In the genomic region with DNA sequence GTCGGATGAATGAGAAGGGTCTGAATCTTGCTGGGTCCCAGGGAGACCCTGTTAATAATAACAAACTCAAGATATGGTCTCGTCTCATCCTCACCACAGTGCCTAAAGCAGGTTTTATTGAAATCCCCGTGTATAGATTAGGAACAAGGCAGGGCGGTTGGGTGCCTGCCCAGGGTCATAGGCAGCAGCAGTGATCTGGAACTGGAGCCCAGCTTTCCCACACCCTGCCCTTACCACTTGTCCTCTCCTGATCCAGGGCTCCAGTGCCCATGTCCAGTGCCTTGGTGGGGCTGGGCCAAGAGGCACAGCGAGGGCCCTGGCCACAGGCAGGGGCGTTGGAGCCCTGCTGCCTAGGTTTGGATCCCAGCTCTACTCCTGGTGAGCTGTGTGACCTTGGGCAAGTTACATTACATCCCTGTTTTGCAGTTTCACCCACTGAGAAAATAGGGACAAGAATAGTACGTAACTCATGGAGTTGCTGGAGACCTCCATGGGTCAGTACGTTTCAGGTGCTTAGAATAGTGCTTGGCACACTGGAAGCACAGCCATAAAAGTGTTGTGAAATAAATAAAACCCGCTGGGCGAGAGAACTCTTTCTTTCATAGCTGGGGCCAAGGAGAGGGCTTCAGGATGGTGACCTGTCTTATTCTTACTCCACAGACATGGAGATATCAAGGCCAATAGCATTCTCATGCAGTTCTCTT, we compare ENCODE assay signal across 19 cellular contexts. TPM values are rescaled to one million over a fixed set of nuclear protein-coding genes. Genes with fewer than 3 reads are reported as not detected.
DNase-seq lines count a peak whose midpoint lies in the region; ATAC-seq, FAIRE-seq and TF ChIP-seq lines count a peak whose summit lies in the region.
"Had no signal": no experiment of that assay in that cellular context is flagged by ENCODE, and none has a peak within 500 bp of the region (broad histone marks: within the 10 kb centered on the region; RNA-seq: fewer than 3 reads in every experiment).

No MANE protein-coding gene starts in this region.

- peak overlapping the region; percentile 32; the same call in 1 of the 2 replicates for H3K23ac ChIP-seq in IMR-90 (ENCODE audit: low read depth, low read length)

- H3K18ac ChIP-seq in IMR-90 (ENCODE audit: low read depth, low read length), result no peak overlapping the region; the same call in 1 of the 2 replicates

- no peak for TF ChIP-seq RAD21 in IMR-90 (IDR thresholded peaks at IDR 0.05; ENCODE audit: low read length)
- no peak for TF ChIP-seq RAD21 in K562 (CRISPR knock-in tag; conservative IDR thresholded peaks at IDR 0.05 in 1 of 2, IDR thresholded peaks at IDR 0.05 in 1 of 2)

- H2BK15ac ChIP-seq in IMR-90 (ENCODE audit: low read depth, low read length), result peak overlapping the region; percentile 34; the same call in 1 of the 3 replicates

- no peak overlapping the region; the same call in 1 of the 2 replicates for H2BK120ac ChIP-seq in IMR-90 (ENCODE audit: low read depth, low read length)

- H2AFZ ChIP-seq in IMR-90 (replicated peaks; ENCODE audit: low read length, poor library complexity) (no peak overlapping the region), K562 (ENCODE audit: low read depth, low read length) (peak overlapping the region; percentile 10; the same call in 1 of the 2 replicates)

- DNase-seq in IMR-90 (no peak), K562 (ENCODE audit: extremely low read depth in 1 of 4, low spot score in 3 of 4) (no peak), gastrocnemius medialis (peak; percentile 52 to 75), globus pallidus (ENCODE audit: low spot score) (no peak)
- DNase-seq in activated CD8-positive, alpha-beta memory T cell treated with anti-CD3 and anti-CD28 coated beads, Interleukin-2, amount 50 U/mL, for 48 hours, result no peak
- DNase-seq in activated naive CD4-positive, alpha-beta T cell treated with anti-CD3 and anti-CD28 coated beads, Interleukin-2, amount 50 U/mL, for 16 hours, result no peak
- DNase-seq: COR-L47, DMS153, KBM-7, NCI-H1436 treated with DMSO at 0.1 percent for 48 hours, NCI-H2081 treated with DMSO at 0.1 percent for 48 hours, NCI-H2227 treated with DMSO at 0.1 percent for 48 hours, NCI-H524 treated with DMSO at 0.1 percent for 48 hours had no signal

- peaks cover 23% of the 10 kb centered on the region for H3K4me1 ChIP-seq in IMR-90 (ENCODE audit: control insufficient read depth, insufficient read depth, low read length)
- peaks cover 0 to 29% of the 10 kb centered on the region in 2 experiments; a peak in 4 of 5 replicates for H3K4me1 ChIP-seq in K562 (replicated peaks in 1 of 2; ENCODE audit: control insufficient read depth in 2 of 2, insufficient read depth in 2 of 2, low read length in 2 of 2)
- H3K4me1 ChIP-seq in muscle layer of duodenum (ENCODE audit: control insufficient read depth in 1 of 2, insufficient read depth in 2 of 2, low read length in 2 of 2), result peaks cover 18 to 20% of the 10 kb centered on the region in 2 donors
- H3K4me1 ChIP-seq in gastrocnemius medialis, result peaks cover 69 to 70% of the 10 kb centered on the region in 2 donors

- intact Hi-C loops in IMR-90 (cut with micrococcal nuclease), result no loop called here
- intact Hi-C loops in K562 (cut with micrococcal nuclease), result no loop called here
- intact Hi-C loops in gastrocnemius medialis (cut with DNase I; ENCODE audit: low total_unique reads), result no loop called here

- FAIRE-seq in K562 (lab: Jason Lieb, UNC), result no peak

- peak overlapping the region; percentile 49 for H4K91ac ChIP-seq in IMR-90 (ENCODE audit: insufficient read depth, low read depth, low read length)

- TF ChIP-seq CTCF in IMR-90 (conservative IDR thresholded peaks at IDR 0.05; ENCODE audit: low read depth, low read length) (no peak), K562 (IDR thresholded peaks at IDR 0.05 in 2 of 3, conservative IDR thresholded peaks at IDR 0.05 in 1 of 3; ENCODE audit: insufficient read depth in 2 of 3, low read depth in 1 of 3, low read length in 3 of 3) (no peak), gastrocnemius medialis (IDR thresholded peaks at IDR 0.05 in 4 of 5, conservative IDR thresholded peaks at IDR 0.05 in 1 of 5) (no peak)

- H4K20me1 ChIP-seq in IMR-90 (ENCODE audit: insufficient read depth, low read length) (no peaks in the 10 kb centered on the region; the same call in 1 of the 2 replicates), K562 (replicated peaks; ENCODE audit: control insufficient read depth, insufficient read depth, low read length) (no peaks in the 10 kb centered on the region)

- H2AK5ac ChIP-seq in IMR-90 (ENCODE audit: low read depth, low read length), result peak overlapping the region; percentile 94

- no peak overlapping the region for H2BK20ac ChIP-seq in IMR-90 (ENCODE audit: low read depth, low read length)

- H3K4me3 ChIP-seq in IMR-90 (ENCODE audit: insufficient read depth, low read depth, low read length), result no peak overlapping the region
- H3K4me3 ChIP-seq in K562, result no peak overlapping the region
- H3K4me3 ChIP-seq in muscle layer of duodenum (ENCODE audit: low read depth in 1 of 2, low read length in 2 of 2), result no peak overlapping the region
- no peak overlapping the region for H3K4me3 ChIP-seq in gastrocnemius medialis
- H3K4me3 ChIP-seq: BLaER1, HAP-1, SJSA1 had no signal

- no peak overlapping the region for H2BK5ac ChIP-seq in IMR-90 (ENCODE audit: low read depth, low read length, poor library complexity, severe bottlenecking)

- H3K4me2 ChIP-seq in IMR-90 (ENCODE audit: low read depth, low read length) (no peak overlapping the region), K562 (ENCODE audit: insufficient read depth, low read length) (no peak overlapping the region)
- H3K4me2 ChIP-seq: BLaER1 had no signal

- H2AK9ac ChIP-seq in IMR-90 (replicated peaks; ENCODE audit: low read depth, low read length, poor library complexity), result peak overlapping the region; percentile 15

- H3K4ac ChIP-seq in IMR-90 (ENCODE audit: low read depth, low read length), result peak overlapping the region; percentile 26

- in situ Hi-C loops in IMR-90 (cut with MboI; ENCODE audit: low sequenced_read_pairs), result no loop called here
- in situ Hi-C loops in K562 (cut with MboI), result no loop called here
- in situ Hi-C loops in gastrocnemius medialis (cut with MboI; ENCODE audit: low sequenced_read_pairs in 4 of 4), result no loop called here

- no peak overlapping the region for H3K56ac ChIP-seq in IMR-90 (ENCODE audit: extremely low read depth, insufficient read depth, low read length)

- no peak overlapping the region for H4K5ac ChIP-seq in IMR-90 (ENCODE audit: low read depth, low read length)

- H3K14ac ChIP-seq in IMR-90 (replicated peaks; ENCODE audit: low read depth, low read length), result no peak overlapping the region

- H3K36me3 ChIP-seq in IMR-90 (ENCODE audit: control insufficient read depth, insufficient read depth, low read length) (no peaks in the 10 kb centered on the region), K562 (ENCODE audit: control insufficient read depth, insufficient read depth, low read length) (no peaks in the 10 kb centered on the region), muscle layer of duodenum (ENCODE audit: control insufficient read depth in 1 of 2, insufficient read depth in 2 of 2, low read length in 2 of 2) (peaks cover 0 to 7% of the 10 kb centered on the region in 2 donors), gastrocnemius medialis (no peaks in the 10 kb centered on the region)
- H3K36me3 ChIP-seq: BLaER1, HAP-1, SJSA1 had no signal

- no peaks in the 10 kb centered on the region for H3K9me3 ChIP-seq in IMR-90 (ENCODE audit: control insufficient read depth, insufficient read depth, low read length)
- no peaks in the 10 kb centered on the region for H3K9me3 ChIP-seq in K562 (replicated peaks; ENCODE audit: control insufficient read depth, insufficient read depth, low read depth, low read length)
- no peaks in the 10 kb centered on the region for H3K9me3 ChIP-seq in muscle layer of duodenum (ENCODE audit: control insufficient read depth in 1 of 2, low read length in 2 of 2)
- H3K9me3 ChIP-seq in gastrocnemius medialis, result no peaks in the 10 kb centered on the region
- H3K9me3 ChIP-seq: BLaER1, HAP-1, SJSA1 had no signal

- H3K79me1 ChIP-seq in IMR-90 (ENCODE audit: low read depth in 1 of 2, low read length in 2 of 2), result peaks cover 0 to 17% of the 10 kb centered on the region in 2 experiments; a peak in 1 of 4 replicates

- BruUV-seq in IMR-90 (replicated peaks; lab: Mats Ljungman, UMichigan), result no TSS peak
- BruUV-seq in K562 (replicated peaks; lab: Mats Ljungman, UMichigan), result no TSS peak

- POLR2A ChIA-PET in IMR-90 (lab: Charles Lee; ENCODE audit: unreplicated experiment), result no interaction called here
- POLR2A ChIA-PET in K562 (lab: Yijun Ruan, JAX), result interaction anchor here (0.5 to 2.1 kb wide), 5 partner anchors 9 to 232 kb away, joined by 3 to 6 read pairs (median 3); no protein-coding TSS in a partner anchor

- no peak for ATAC-seq in IMR-90 (ENCODE audit: low read depth)
- ATAC-seq in K562, result no peak
- ATAC-seq in gastrocnemius medialis, result peak; percentile 71 to 72

- TF ChIP-seq POLR2A in IMR-90 (IDR thresholded peaks at IDR 0.05; ENCODE audit: low read depth, low read length) (no peak), K562 (conservative IDR thresholded peaks at IDR 0.05) (no peak), gastrocnemius medialis (IDR thresholded peaks at IDR 0.05) (no peak)

- dilution Hi-C loops in IMR-90 (cut with HindIII; ENCODE audit: low sequenced_read_pairs, unreplicated experiment), result no loop called here

- H3K9me1 ChIP-seq in IMR-90 (ENCODE audit: insufficient read depth, low read length) (peaks cover 24% of the 10 kb centered on the region), K562 (ENCODE audit: control insufficient read depth, insufficient read depth, low read length) (no peaks in the 10 kb centered on the region)

- WGBS in IMR-90 (ENCODE audit: extremely low coverage in 2 of 2, insufficient read length in 1 of 2), 2 experiments, result 95% methylated on average over 3 of the region's 10 CpGs; no CpG with 5 or more reads in 1 of the 2 experiments
- 38% methylated on average over 10 of the region's 10 CpGs for WGBS in K562 (ENCODE audit: insufficient coverage, low coverage, missing lambda C conversion rate)

- no peak overlapping the region for H3K27ac ChIP-seq in IMR-90 (ENCODE audit: insufficient read depth, low read length)
- H3K27ac ChIP-seq in K562 (ENCODE audit: extremely low read depth, low read depth, low read length), result no peak overlapping the region
- peak overlapping the region; percentile 39 for H3K27ac ChIP-seq in muscle layer of duodenum (ENCODE audit: low read length)
- H3K27ac ChIP-seq in gastrocnemius medialis, result peak overlapping the region; percentile 81 to 95 (median 86)
- H3K27ac ChIP-seq: BLaER1, RWPE1, SJSA1 had no signal

- CTCF ChIA-PET in IMR-90 (lab: Yijun Ruan, JAX) (no interaction called here), K562 (lab: Yijun Ruan, JAX; ENCODE audit: low intra/inter-chr PET ratio) (no interaction called here)

- no peaks in the 10 kb centered on the region for H3K79me2 ChIP-seq in K562 (ENCODE audit: control insufficient read depth, insufficient read depth, low read length)

- no peak overlapping the region for H4K8ac ChIP-seq in IMR-90 (ENCODE audit: low read depth in 2 of 2, low read length in 2 of 2)

- no peaks in the 10 kb centered on the region for H3K27me3 ChIP-seq in IMR-90 (ENCODE audit: control insufficient read depth, insufficient read depth, low read length)
- no peaks in the 10 kb centered on the region for H3K27me3 ChIP-seq in K562 (ENCODE audit: control insufficient read depth in 2 of 2, insufficient read depth in 2 of 2, low read length in 2 of 2)
- no peaks in the 10 kb centered on the region for H3K27me3 ChIP-seq in muscle layer of duodenum (ENCODE audit: low read depth, low read length)
- H3K27me3 ChIP-seq in gastrocnemius medialis, result no peaks in the 10 kb centered on the region
- H3K27me3 ChIP-seq: SJSA1 had no signal

- TF ChIP-seq EP300 in K562 (IDR thresholded peaks at IDR 0.05; ENCODE audit: low read length), result no peak

- no peak overlapping the region for H3K9ac ChIP-seq in IMR-90 (ENCODE audit: low read depth, low read length)
- peak overlapping the region in 1 of 2 experiments; percentile 38; a peak in 1 of 4 replicates for H3K9ac ChIP-seq in K562 (ENCODE audit: insufficient read depth in 1 of 2, low read depth in 2 of 2, low read length in 2 of 2)
- H3K9ac ChIP-seq: BLaER1 had no signal

RNA-seq across cellular contexts. Expression of a gene that starts 13.9 kb away (rescaled TPM):
- total RNA-seq in IMR-90 (2012; rRNA removed) (19.7 and 19.9 TPM in 2 replicates), K562 (2014; rRNA removed) (37.3 and 38.9 TPM in 2 replicates), K562 (2014; rRNA removed; fragmentation: Illumina TruSeq; extraction: Trizol) (13.7 and 14.4 TPM in 2 replicates), K562 (2015; rRNA removed; fragmentation: Illumina TruSeq; extraction: Trizol) (10.9 and 12.3 TPM in 2 replicates), K562 (2021) (30.7 and 36.8 TPM in 2 replicates), gastrocnemius medialis (10 to 100 TPM in 3 of 4 donors, 1 to 10 TPM in 1; 4.5 to 44.2 (median 16.4) TPM)
- polyA plus RNA-seq in IMR-90 (2012; rRNA removed) (18.3 and 19.2 TPM in 2 replicates), K562 (2011; rRNA removed) (12.7 and 17.9 TPM in 2 replicates), K562 (2014; fragmentation: Illumina TruSeq; extraction: Trizol) (12.5 and 19.4 TPM in 2 replicates), K562 (2014; fragmentation: Nextera tagmentation; extraction: Ambion mirVana) (under 1 TPM; 0.56 to 0.92 TPM), K562 (2014; rRNA removed) (17.5 and 21.9 TPM in 2 replicates)
- 29.0 and 102 TPM in 2 replicates for polyA plus RNA-seq in IMR-90 (2012; cell fraction: cytosol; rRNA removed)
- polyA plus RNA-seq in IMR-90 (2012; cell fraction: nucleus; rRNA removed; ENCODE audit: low replicate concordance), result 163 and 202 TPM in 2 replicates
- 20.8 and 58.5 TPM in 2 replicates for total RNA-seq in K562 (2011; cell fraction: chromatin; rRNA removed; ENCODE audit: low replicate concordance)
- total RNA-seq in K562 (2011; cell fraction: nucleolus; rRNA removed), result 62.9 and 64.2 TPM in 2 replicates
- 32.2 and 39.5 TPM in 2 replicates for total RNA-seq in K562 (2011; cell fraction: nucleoplasm; rRNA removed)
- polyA plus RNA-seq in K562 (2011; cell fraction: cytosol; rRNA removed), result 12.3 and 31.5 TPM in 2 replicates
- 26.9 and 59.7 TPM in 2 replicates for polyA plus RNA-seq in K562 (2011; cell fraction: nucleus; rRNA removed)
- polyA plus RNA-seq in K562 (2012), result 8.8 and 9.6 TPM in 2 replicates
- 12.4 and 23.2 TPM in 2 replicates for polyA minus RNA-seq in K562 (2011; rRNA and poly(A)+ RNA removed)
- 22.2 and 30.9 TPM in 2 replicates for polyA minus RNA-seq in K562 (2011; cell fraction: cytosol; rRNA and poly(A)+ RNA removed)
- 23.3 and 27.7 TPM in 2 replicates for polyA minus RNA-seq in K562 (2011; cell fraction: nucleus; rRNA and poly(A)+ RNA removed)
- total RNA-seq: OCI-LY7 had no signal

RNA-seq across cellular contexts. Expression of a gene that starts 32.5 kb away (rescaled TPM):
- total RNA-seq in IMR-90 (2012; rRNA removed), result 14.4 and 18.5 TPM in 2 replicates
- polyA plus RNA-seq in IMR-90 (2012; rRNA removed), result 35.5 and 43.2 TPM in 2 replicates
- 26.3 and 45.8 TPM in 2 replicates for polyA plus RNA-seq in IMR-90 (2012; cell fraction: cytosol; rRNA removed)
- polyA plus RNA-seq in IMR-90 (2012; cell fraction: nucleus; rRNA removed; ENCODE audit: low replicate concordance), result 189 and 191 TPM in 2 replicates
- 72.8 and 169 TPM in 2 replicates for total RNA-seq in K562 (2011; cell fraction: chromatin; rRNA removed; ENCODE audit: low replicate concordance)
- 88.1 and 96.7 TPM in 2 replicates for total RNA-seq in K562 (2011; cell fraction: nucleolus; rRNA removed)
- 70.5 and 71.8 TPM in 2 replicates for total RNA-seq in K562 (2011; cell fraction: nucleoplasm; rRNA removed)
- 24.0 and 33.4 TPM in 2 replicates for total RNA-seq in K562 (2014; rRNA removed)
- total RNA-seq in K562 (2014; rRNA removed; fragmentation: Illumina TruSeq; extraction: Trizol), result 10.7 and 14.0 TPM in 2 replicates
- 16.9 and 20.3 TPM in 2 replicates for total RNA-seq in K562 (2015; rRNA removed; fragmentation: Illumina TruSeq; extraction: Trizol)
- total RNA-seq in K562 (2021), result 33.5 and 38.4 TPM in 2 replicates
- polyA plus RNA-seq in K562 (2011; rRNA removed), result 39.4 and 43.6 TPM in 2 replicates
- polyA plus RNA-seq in K562 (2011; cell fraction: cytosol; rRNA removed), result 36.4 and 45.7 TPM in 2 replicates
- polyA plus RNA-seq in K562 (2011; cell fraction: nucleus; rRNA removed), result 113 and 149 TPM in 2 replicates
- 24.6 and 37.9 TPM in 2 replicates for polyA plus RNA-seq in K562 (2012)
- 22.3 and 27.0 TPM in 2 replicates for polyA plus RNA-seq in K562 (2014; fragmentation: Illumina TruSeq; extraction: Trizol)
- 1 to 10 TPM; 1.3 to 1.8 TPM for polyA plus RNA-seq in K562 (2014; fragmentation: Nextera tagmentation; extraction: Ambion mirVana)
- polyA plus RNA-seq in K562 (2014; rRNA removed), result 29.7 and 36.0 TPM in 2 replicates
- polyA minus RNA-seq in K562 (2011; rRNA and poly(A)+ RNA removed), result 23.3 and 26.9 TPM in 2 replicates
- 30.8 and 30.9 TPM in 2 replicates for polyA minus RNA-seq in K562 (2011; cell fraction: cytosol; rRNA and poly(A)+ RNA removed)
- 40.8 and 57.1 TPM in 2 replicates for polyA minus RNA-seq in K562 (2011; cell fraction: nucleus; rRNA and poly(A)+ RNA removed)
- total RNA-seq in gastrocnemius medialis, result 10 to 100 TPM; 16.6 to 30.0 (median 21.8) TPM

Comparison
In these comparisons a context has a peak if more than half of its experiments do, and no peak if none do; other contexts are left out.
1. ATAC-seq: peak in gastrocnemius medialis (2 of 2); none in IMR-90 (single experiment) and K562 (single experiment).
2. DNase-seq: peak in gastrocnemius medialis (2 of 2); none in IMR-90 (single experiment), K562 (0 of 4), globus pallidus (single experiment), activated CD8-positive, alpha-beta memory T cell treated with anti-CD3 and anti-CD28 coated beads, Interleukin-2, amount 50 U/mL, for 48 hours (single experiment) and activated naive CD4-positive, alpha-beta T cell treated with anti-CD3 and anti-CD28 coated beads, Interleukin-2, amount 50 U/mL, for 16 hours (single experiment).
3. H3K27ac ChIP-seq: peak in muscle layer of duodenum (single experiment) and gastrocnemius medialis (4 of 4); none in IMR-90 (single experiment) and K562 (single experiment).